Comparison of ENCODE assay signal across 8 cellular contexts in the genomic region with DNA sequence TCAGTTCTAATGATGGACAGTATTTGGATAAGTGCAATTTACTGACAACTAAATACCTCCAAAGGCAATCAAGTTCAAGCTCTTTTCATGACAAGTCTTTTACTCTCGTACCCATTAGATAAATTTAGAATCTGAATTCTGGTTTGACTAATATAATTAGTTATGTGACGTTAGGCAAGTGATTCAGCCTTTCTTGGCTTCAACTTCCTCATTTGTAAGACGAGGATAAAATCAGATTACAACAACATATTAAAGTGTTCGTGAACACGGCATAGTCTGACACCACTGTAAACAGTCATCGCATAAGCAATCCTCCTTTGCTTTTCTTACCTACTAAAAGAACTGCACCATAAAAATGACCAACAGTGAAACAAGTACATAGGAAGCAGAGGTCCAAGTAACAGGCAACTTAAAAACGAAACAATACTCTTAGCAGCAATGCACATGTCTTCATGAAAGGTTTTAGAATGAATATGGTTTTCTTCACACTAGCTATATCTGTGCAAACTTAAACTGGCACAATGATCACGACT. TPM values are rescaled to one million over a fixed set of nuclear protein-coding genes. Genes with fewer than 3 reads are reported as not detected.
DNase-seq lines count a peak whose midpoint lies in the region; ATAC-seq and TF ChIP-seq lines count a peak whose summit lies in the region.

No MANE protein-coding gene starts in this region.

- H3K9ac ChIP-seq in fibroblast of lung (ENCODE audit: insufficient read depth, low read length) = no peak overlapping the region

- no peaks in the 10 kb centered on the region for H3K27me3 ChIP-seq in CD8-positive, alpha-beta T cell (ENCODE audit: insufficient read depth, low read length)
- H3K27me3 ChIP-seq in fibroblast of lung (ENCODE audit: control insufficient read depth, insufficient read depth, low read length) = no peaks in the 10 kb centered on the region

- no peaks in the 10 kb centered on the region for H3K9me3 Mint-ChIP-seq in CD8-positive, alpha-beta T cell
- H3K9me3 Mint-ChIP-seq in progenitor cell of endocrine pancreas (ENCODE audit: low read depth) = no peaks in the 10 kb centered on the region

- H3K36me3 Mint-ChIP-seq in CD8-positive, alpha-beta T cell = peaks cover 38% of the 10 kb centered on the region
- H3K36me3 Mint-ChIP-seq in progenitor cell of endocrine pancreas (ENCODE audit: insufficient read depth) = peaks cover 5% of the 10 kb centered on the region

- peak overlapping the region; percentile 77 for H3K4me3 Mint-ChIP-seq in CD8-positive, alpha-beta T cell
- H3K4me3 Mint-ChIP-seq in progenitor cell of endocrine pancreas (ENCODE audit: low read depth) = no peak overlapping the region

- H3K27me3 Mint-ChIP-seq in CD8-positive, alpha-beta T cell (ENCODE audit: low read depth) = no peaks in the 10 kb centered on the region
- no peaks in the 10 kb centered on the region for H3K27me3 Mint-ChIP-seq in progenitor cell of endocrine pancreas

- CTCF ChIA-PET in CD8-positive, alpha-beta T cell (lab: Charles Lee) = no interaction called here
- CTCF ChIA-PET in HEK293T (lab: Yijun Ruan, JAX) = no interaction called here

- POLR2A ChIA-PET in CD8-positive, alpha-beta T cell (lab: Charles Lee) = no interaction called here
- POLR2A ChIA-PET in HEK293T (lab: Yijun Ruan, JAX) = no interaction called here

- peak overlapping the region; percentile 51 for H3K4me2 ChIP-seq in fibroblast of lung (ENCODE audit: extremely low read depth, insufficient read depth, low read length)

- no peaks in the 10 kb centered on the region for H3K9me3 ChIP-seq in CD8-positive, alpha-beta T cell (ENCODE audit: low read length)
- H3K9me3 ChIP-seq in fibroblast of lung (ENCODE audit: control insufficient read depth, insufficient read depth, low read depth, low read length) = no peaks in the 10 kb centered on the region

- H3K27ac ChIP-seq in CD8-positive, alpha-beta T cell (ENCODE audit: low read depth, low read length) = no peak overlapping the region
- no peak overlapping the region for H3K27ac ChIP-seq in fibroblast of lung (ENCODE audit: insufficient read depth, low read length)

- peaks cover 41% of the 10 kb centered on the region for H3K4me1 Mint-ChIP-seq in CD8-positive, alpha-beta T cell (ENCODE audit: low read depth)
- no peaks in the 10 kb centered on the region for H3K4me1 Mint-ChIP-seq in progenitor cell of endocrine pancreas (ENCODE audit: low read depth)

- TF ChIP-seq CTCF in CD8-positive, alpha-beta T cell (IDR thresholded peaks at IDR 0.05) = no peak
- TF ChIP-seq CTCF in fibroblast of lung (conservative IDR thresholded peaks at IDR 0.05 in 1 of 2, IDR thresholded peaks at IDR 0.05 in 1 of 2; ENCODE audit: low read depth in 1 of 2, low read length in 2 of 2) (no peak), progenitor cell of endocrine pancreas (IDR thresholded peaks at IDR 0.05; ENCODE audit: unreplicated experiment) (no peak)

- H3K4me3 ChIP-seq in CD8-positive, alpha-beta T cell (ENCODE audit: low read depth, low read length) = no peak overlapping the region
- H3K4me3 ChIP-seq in fibroblast of lung (replicated peaks in 1 of 4; ENCODE audit: control extremely low read depth in 1 of 4, insufficient read depth in 1 of 4, low read depth in 3 of 4, low read length in 4 of 4) = no peak overlapping the region

- peak overlapping the region; percentile 82 for H3K27ac Mint-ChIP-seq in CD8-positive, alpha-beta T cell
- no peak overlapping the region for H3K27ac Mint-ChIP-seq in progenitor cell of endocrine pancreas

- intact Hi-C loops in CD8-positive, alpha-beta T cell (cut with DNase I, micrococcal nuclease) = no loop called here

- no peak for ATAC-seq in CD8-positive, alpha-beta T cell
- ATAC-seq in GM21447 (IDR thresholded peaks at IDR 0.05; ENCODE audit: unreplicated experiment) (peak; percentile 56), HG03457 (IDR thresholded peaks at IDR 0.05; ENCODE audit: unreplicated experiment) (no peak)

- H3K79me2 ChIP-seq in fibroblast of lung (ENCODE audit: control insufficient read depth, insufficient read depth, low read length) = no peaks in the 10 kb centered on the region

- no peak overlapping the region for H2AFZ ChIP-seq in fibroblast of lung (ENCODE audit: low read length)

- DNase-seq in CD8-positive, alpha-beta T cell = no peak
- DNase-seq in MV-4-11 (lab: John Stamatoyannopoulos, UW) = peak; percentile 82
- DNase-seq in fibroblast of lung (ENCODE audit: low read depth in 2 of 2) = peak; percentile 47 to 74
- no peak for DNase-seq in NCI-H510A (lab: John Stamatoyannopoulos, UW)
- DNase-seq in HEK293T (ENCODE audit: extremely low spot score) = no peak
- no peak for DNase-seq in progenitor cell of endocrine pancreas (ENCODE audit: low spot score, unreplicated experiment)

- H3K36me3 ChIP-seq in CD8-positive, alpha-beta T cell (ENCODE audit: insufficient read depth, low read length) = no peaks in the 10 kb centered on the region
- H3K36me3 ChIP-seq in fibroblast of lung (ENCODE audit: control insufficient read depth, insufficient read depth, low read length) = no peaks in the 10 kb centered on the region

- H3K4me1 ChIP-seq in CD8-positive, alpha-beta T cell (ENCODE audit: insufficient read depth, low read length) = peaks cover 23% of the 10 kb centered on the region
- H3K4me1 ChIP-seq in fibroblast of lung (ENCODE audit: control insufficient read depth, extremely low read depth, insufficient read depth, low read length) = no peaks in the 10 kb centered on the region

- H4K20me1 ChIP-seq in fibroblast of lung (ENCODE audit: control insufficient read depth, extremely low read depth, insufficient read depth, low read length) = no peaks in the 10 kb centered on the region

TF ChIP-seq in HEK293T, 16 proteins besides CTCF, POLR2A, EP300 and RAD21:
- TF ChIP-seq SUZ12 (IDR thresholded peaks at IDR 0.05) (no peak), ARNT (IDR thresholded peaks at IDR 0.05) (no peak), NFRKB (IDR thresholded peaks at IDR 0.05) (no peak), HDGF (IDR thresholded peaks at IDR 0.05; ENCODE audit: borderline replicate concordance) (no peak), BHLHE40 (IDR thresholded peaks at IDR 0.05; ENCODE audit: borderline replicate concordance) (no peak), FOXM1 (IDR thresholded peaks at IDR 0.05; ENCODE audit: borderline replicate concordance) (no peak), FOXK2 (IDR thresholded peaks at IDR 0.05) (no peak), ELF4 (IDR thresholded peaks at IDR 0.05) (no peak), FOXA1 (IDR thresholded peaks at IDR 0.05) (no peak), ZNF384 (IDR thresholded peaks at IDR 0.05) (no peak), SP1 (IDR thresholded peaks at IDR 0.05) (no peak), L3MBTL2 (conservative IDR thresholded peaks at IDR 0.05) (no peak)
- TF ChIP-seq, protein P1, sequence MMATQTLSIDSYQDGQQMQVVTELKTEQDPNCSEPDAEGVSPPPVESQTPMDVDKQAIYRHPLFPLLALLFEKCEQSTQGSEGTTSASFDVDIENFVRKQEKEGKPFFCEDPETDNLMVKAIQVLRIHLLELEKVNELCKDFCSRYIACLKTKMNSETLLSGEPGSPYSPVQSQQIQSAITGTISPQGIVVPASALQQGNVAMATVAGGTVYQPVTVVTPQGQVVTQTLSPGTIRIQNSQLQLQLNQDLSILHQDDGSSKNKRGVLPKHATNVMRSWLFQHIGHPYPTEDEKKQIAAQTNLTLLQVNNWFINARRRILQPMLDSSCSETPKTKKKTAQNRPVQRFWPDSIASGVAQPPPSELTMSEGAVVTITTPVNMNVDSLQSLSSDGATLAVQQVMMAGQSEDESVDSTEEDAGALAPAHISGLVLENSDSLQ (IDR thresholded peaks at IDR 0.05) = no peak

RNA-seq across cellular contexts. Expression of a gene that starts 25.7 kb away (rescaled TPM):
- total RNA-seq in CD8-positive, alpha-beta T cell = 1 to 10 TPM; 7.2 to 8.9 TPM
- total RNA-seq in fibroblast of lung (24.1 and 27.7 TPM in 2 replicates), progenitor cell of endocrine pancreas (31.4 and 32.6 TPM in 2 replicates)
- polyA plus RNA-seq in fibroblast of lung = 21.7 and 28.1 TPM in 2 replicates
- polyA plus RNA-seq in fibroblast of lung (2012) = 39.7 and 60.9 TPM in 2 replicates
- 1.7 and 3.1 TPM in 2 replicates for polyA minus RNA-seq in fibroblast of lung (ENCODE audit: low replicate concordance)

Comparison
In these comparisons a context has a peak if more than half of its experiments do, and no peak if none do; other contexts are left out.
1. DNase-seq: peak in MV-4-11 (single experiment) and fibroblast of lung (2 of 2); none in CD8-positive, alpha-beta T cell (0 of 7), NCI-H510A (single experiment), HEK293T (single experiment) and progenitor cell of endocrine pancreas (single experiment).